In genomic region chr2:88684519-88684918, GRCh38 we compare ENCODE assay signal across 28 cellular contexts.
"Had no signal": no experiment of that assay in that cellular context is flagged by ENCODE, and none has a peak within 500 bp of the region (broad histone marks: within the 10 kb centered on the region; RNA-seq: fewer than 3 reads in every experiment).

No MANE protein-coding gene starts in this region.

- H3K27me3 ChIP-seq: stomach, suprapubic skin, testis, thyroid gland, tibial artery, tibial nerve, transverse colon, upper lobe of left lung, upper lobe of right lung, uterus, vagina had no signal

- H3K4me3 ChIP-seq: stomach, suprapubic skin, testis, thoracic aorta, thyroid gland, tibial artery, tibial nerve, transverse colon, upper lobe of left lung, upper lobe of right lung, uterus, vagina had no signal

- ATAC-seq: stimulated activated effector memory CD8-positive, alpha-beta T cell treated with anti-CD3 and anti-CD28 coated beads, Interleukin-12 subunit alpha, Interleukin-12 subunit beta, amount 100 ng/mL, for 72 hours; stimulated activated memory B cell treated with anti-CD40 and anti-IgM and Interleukin-4, amounts not matched to agents 10 μg/mL and 1 μg/mL and 100 μg/mL, for 72 hours; stimulated activated naive B cell treated with anti-CD40 and anti-IgM and Interleukin-4, amounts not matched to agents 10 μg/mL and 1 μg/mL and 100 μg/mL, for 72 hours; stimulated activated naive CD8-positive, alpha-beta T cell treated with anti-CD3 and anti-CD28 coated beads, Interleukin-15, amount 100 ng/mL, for 72 hours; stimulated activated naive CD8-positive, alpha-beta T cell treated with anti-CD3 and anti-CD28 coated beads, Interleukin-15, Interleukin-2, amounts not matched to agents 100 U/mL and 50 U/mL, for 24 hours; upper lobe of right lung had no signal

- FAIRE-seq: urothelium cell line had no signal

- DNase-seq: stimulated activated CD4-positive, alpha-beta T cell treated with anti-CD3 and anti-CD28 coated beads, Interleukin-2, amount 100 ng/mL, for 48 hours; stimulated activated CD4-positive, alpha-beta T cell treated with anti-CD3 and anti-CD28 coated beads, Interleukin-4, amount 100 ng/mL, for 1 hour; stimulated activated CD4-positive, alpha-beta T cell treated with anti-CD3 and anti-CD28 coated beads, Interleukin-4, amount 100 ng/mL, for 24 hours; stimulated activated CD4-positive, alpha-beta T cell treated with anti-CD3 and anti-CD28 coated beads, Interleukin-4, amount 100 ng/mL, for 4 hours; stimulated activated CD8-positive, alpha-beta memory T cell treated with anti-CD3 and anti-CD28 coated beads, Interleukin-4, amount 100 ng/mL, for 48 hours; stimulated activated naive B cell treated with anti-CD40 and anti-IgM and Interleukin-4, amounts not matched to agents 10 μg/mL and 1 μg/mL and 100 μg/mL, for 72 hours; stimulated activated naive CD4-positive, alpha-beta T cell treated with Interleukin-2 at 50 U/mL for 16 hours; stimulated activated naive CD8-positive, alpha-beta T cell treated with anti-CD3 and anti-CD28 coated beads, Interleukin-15, amount 100 ng/mL, for 72 hours; stimulated activated naive CD8-positive, alpha-beta T cell treated with anti-CD3 and anti-CD28 coated beads, Interleukin-15, Interleukin-2, amounts not matched to agents 100 U/mL and 50 U/mL, for 24 hours; stomach; substantia nigra; testis; thyroid gland; tibial artery; transverse colon; trophoblast cell; upper lobe of left lung; upper lobe of right lung; uterus had no signal

- H3K36me3 Mint-ChIP-seq: stimulated activated effector memory CD8-positive, alpha-beta T cell treated with anti-CD3 and anti-CD28 coated beads, Interleukin-12 subunit alpha, Interleukin-12 subunit beta, amount 100 ng/mL, for 72 hours had no signal

- H3K36me3 ChIP-seq: stomach, suprapubic skin, thoracic aorta, thyroid gland, tibial artery, transverse colon, upper lobe of left lung, upper lobe of right lung, uterus, vagina had no signal

- H3K9me3 ChIP-seq: suprapubic skin, testis, thoracic aorta, thyroid gland, tibial artery, transverse colon, upper lobe of right lung, uterus, vagina had no signal

- H3K27ac Mint-ChIP-seq: stimulated activated effector memory CD8-positive, alpha-beta T cell treated with anti-CD3 and anti-CD28 coated beads, Interleukin-12 subunit alpha, Interleukin-12 subunit beta, amount 100 ng/mL, for 72 hours; stimulated activated memory B cell treated with anti-CD40 and anti-IgM and Interleukin-4, amounts not matched to agents 10 μg/mL and 1 μg/mL and 100 μg/mL, for 72 hours; stimulated activated naive B cell treated with anti-CD40 and anti-IgM and Interleukin-4, amounts not matched to agents 10 μg/mL and 1 μg/mL and 100 μg/mL, for 72 hours; stimulated activated naive CD8-positive, alpha-beta T cell treated with anti-CD3 and anti-CD28 coated beads, Interleukin-15, amount 100 ng/mL, for 72 hours; stimulated activated naive CD8-positive, alpha-beta T cell treated with anti-CD3 and anti-CD28 coated beads, Interleukin-15, Interleukin-2, amounts not matched to agents 100 ng/mL and 50 ng/mL, for 24 hours; type B pancreatic cell had no signal

- H3K4me3 Mint-ChIP-seq: stimulated activated effector memory CD8-positive, alpha-beta T cell treated with anti-CD3 and anti-CD28 coated beads, Interleukin-12 subunit alpha, Interleukin-12 subunit beta, amount 100 ng/mL, for 72 hours; stimulated activated memory B cell treated with anti-CD40 and anti-IgM and Interleukin-4, amounts not matched to agents 10 μg/mL and 1 μg/mL and 100 μg/mL, for 72 hours; stimulated activated naive B cell treated with anti-CD40 and anti-IgM and Interleukin-4, amounts not matched to agents 10 μg/mL and 1 μg/mL and 100 μg/mL, for 72 hours; stimulated activated naive CD8-positive, alpha-beta T cell treated with anti-CD3 and anti-CD28 coated beads, Interleukin-15, amount 100 ng/mL, for 72 hours; stimulated activated naive CD8-positive, alpha-beta T cell treated with anti-CD3 and anti-CD28 coated beads, Interleukin-15, Interleukin-2, amounts not matched to agents 100 ng/mL and 50 ng/mL, for 24 hours; type B pancreatic cell had no signal

- H3K4me1 ChIP-seq: suprapubic skin, thyroid gland, tibial artery, tibial nerve, upper lobe of left lung, uterus, vagina had no signal

- H3K27me3 Mint-ChIP-seq: stimulated activated memory B cell treated with anti-CD40 and anti-IgM and Interleukin-4, amounts not matched to agents 10 μg/mL and 1 μg/mL and 100 μg/mL, for 72 hours; stimulated activated naive B cell treated with anti-CD40 and anti-IgM and Interleukin-4, amounts not matched to agents 10 μg/mL and 1 μg/mL and 100 μg/mL, for 72 hours; stimulated activated naive CD8-positive, alpha-beta T cell treated with anti-CD3 and anti-CD28 coated beads, Interleukin-15, amount 100 ng/mL, for 72 hours; type B pancreatic cell had no signal

- H3K27ac ChIP-seq: stomach, suprapubic skin, testis, thoracic aorta, thyroid gland, tibial artery, tibial nerve, transverse colon, upper lobe of left lung, upper lobe of right lung, uterus, vagina had no signal
